Comparison of ENCODE assay signal across 1 cellular context in genomic region chr6:16239798-16240123, GRCh38.
TF ChIP-seq lines count a peak whose summit lies in the region.

No MANE protein-coding gene starts in this region.

TF ChIP-seq in K562, 482 proteins besides CTCF, POLR2A, EP300 and RAD21 (continues in another document):
- TF ChIP-seq PKNOX1 (IDR thresholded peaks at IDR 0.05) (0 out of 2 replicates have a peak, but pooled peaks have one; percentile 3), NEUROD1 (IDR thresholded peaks at IDR 0.05; ENCODE audit: borderline replicate concordance, low read depth, low read length, partially characterized antibody) (peak; percentile 15), FOXJ2 (tag; IDR thresholded peaks at IDR 0.05) (no peak), PREB (CRISPR knock-in tag; IDR thresholded peaks at IDR 0.05) (no peak), L3MBTL2 (IDR thresholded peaks at IDR 0.05) (peak; percentile 5; the same call in 1 of the 2 replicates), UBTF (IDR thresholded peaks at IDR 0.05; ENCODE audit: borderline replicate concordance in 1 of 2, low read depth in 2 of 2, low read length in 2 of 2) (no peak), MAZ (CRISPR knock-in tag; conservative IDR thresholded peaks at IDR 0.05 in 1 of 2, IDR thresholded peaks at IDR 0.05 in 1 of 2) (0 out of 4 replicates have a peak, but pooled peaks of 1 of the 2 experiments have one; percentile 31), RCOR1 (IDR thresholded peaks at IDR 0.05; ENCODE audit: borderline replicate concordance in 1 of 2, low read depth in 2 of 2, low read length in 2 of 2) (0 out of 4 replicates have a peak, but pooled peaks of 1 of the 2 experiments have one; percentile 28), LCOR (CRISPR knock-in tag; IDR thresholded peaks at IDR 0.05) (0 out of 2 replicates have a peak, but pooled peaks have one; percentile 29), THAP12 (CRISPR knock-in tag; IDR thresholded peaks at IDR 0.05) (no peak), BACH1 (tag; IDR thresholded peaks at IDR 0.05) (no peak), KDM2B (CRISPR knock-in tag; IDR thresholded peaks at IDR 0.05) (no peak), ZNF407 (IDR thresholded peaks at IDR 0.05; ENCODE audit: low read depth) (no peak), NFXL1 (CRISPR knock-in tag; IDR thresholded peaks at IDR 0.05) (no peak), NR2C2 (CRISPR knock-in tag; IDR thresholded peaks at IDR 0.05) (no peak), NR2C2 (tag; IDR thresholded peaks at IDR 0.05) (0 out of 2 replicates have a peak, but pooled peaks have one; percentile 31), PRDM10 (IDR thresholded peaks at IDR 0.05; ENCODE audit: partially characterized antibody) (peak; percentile 70), NFYB (IDR thresholded peaks at IDR 0.05; ENCODE audit: extremely low read depth, insufficient read length) (peak; percentile 33), ZNF592 (IDR thresholded peaks at IDR 0.05) (peak; percentile 41; the same call in 1 of the 2 replicates), GATAD2A (IDR thresholded peaks at IDR 0.05) (0 out of 2 replicates have a peak, but pooled peaks have one; percentile 10)
